In genomic region chr4:56530269-56531148, GRCh38 we compare ENCODE assay signal across 8 cellular contexts. TPM values are rescaled to one million over a fixed set of nuclear protein-coding genes. Genes with fewer than 3 reads are reported as not detected.
A peak's percentile ranks its signal among the peaks of the same experiment; 100 is the strongest.
DNase-seq lines count a peak whose midpoint lies in the region; ATAC-seq and TF ChIP-seq lines count a peak whose summit lies in the region.

No MANE protein-coding gene starts in this region.

- H3K36me3 Mint-ChIP-seq in activated naive CD8-positive, alpha-beta T cell: peaks cover 2% of the 10 kb centered on the region

- no peaks in the 10 kb centered on the region for H3K9me3 Mint-ChIP-seq in activated naive CD8-positive, alpha-beta T cell (ENCODE audit: low read depth)

- H3K4me3 ChIP-seq in heart left ventricle: peak overlapping the region; percentile 28 to 70 (median 59)
- peak overlapping the region; percentile 51 for H3K4me3 ChIP-seq in parathyroid adenoma (ENCODE audit: low read depth, low read length)
- peak overlapping the region; percentile 50 for H3K4me3 ChIP-seq in thymus (ENCODE audit: low read length)

- H3K79me2 ChIP-seq in parathyroid adenoma: no peaks in the 10 kb centered on the region

- H3K9me3 ChIP-seq in heart left ventricle (no peaks in the 10 kb centered on the region), parathyroid adenoma (ENCODE audit: control insufficient read depth, low read length) (no peaks in the 10 kb centered on the region), thymus (ENCODE audit: control insufficient read depth) (no peaks in the 10 kb centered on the region)

- H3K4me3 Mint-ChIP-seq in activated naive CD8-positive, alpha-beta T cell: peak overlapping the region; percentile 68

- WGBS in heart left ventricle, 4 donors: 4 to 7% (median 5%) methylated on average over 39 to 68 of the region's 68 CpGs
- 5% methylated on average over 68 of the region's 68 CpGs for WGBS in thymus

- H3K27ac ChIP-seq in heart left ventricle (peak overlapping the region in 1 of 12 donors; percentile 67), parathyroid adenoma (no peak overlapping the region), thymus (ENCODE audit: low read depth) (no peak overlapping the region)

- peak overlapping the region; percentile 78 for H2AFZ ChIP-seq in parathyroid adenoma

- H3K4me1 ChIP-seq in heart left ventricle: peaks cover 0 to 14% (median 8%) of the 10 kb centered on the region in 12 donors
- no peaks in the 10 kb centered on the region for H3K4me1 ChIP-seq in parathyroid adenoma
- peaks cover 2% of the 10 kb centered on the region for H3K4me1 ChIP-seq in thymus (ENCODE audit: control insufficient read depth, insufficient read depth, low read length)

- H3K27me3 ChIP-seq in heart left ventricle (peaks cover 0 to 15% (median 0%) of the 10 kb centered on the region in 9 donors), parathyroid adenoma (ENCODE audit: control insufficient read depth, insufficient read depth, low read length) (no peaks in the 10 kb centered on the region), thymus (ENCODE audit: control insufficient read depth, insufficient read depth) (no peaks in the 10 kb centered on the region)

- H3K36me3 ChIP-seq in heart left ventricle: no peaks in the 10 kb centered on the region
- no peaks in the 10 kb centered on the region for H3K36me3 ChIP-seq in parathyroid adenoma (ENCODE audit: control insufficient read depth, insufficient read depth, low read length)
- no peaks in the 10 kb centered on the region for H3K36me3 ChIP-seq in thymus (ENCODE audit: control insufficient read depth, insufficient read depth)

- H3K27ac Mint-ChIP-seq in activated naive CD8-positive, alpha-beta T cell: no peak overlapping the region

- no peak overlapping the region for H3K9ac ChIP-seq in parathyroid adenoma

- intact Hi-C loops in heart left ventricle (cut with DNase I): no loop called here

- peaks cover 3% of the 10 kb centered on the region for H3K4me1 Mint-ChIP-seq in activated naive CD8-positive, alpha-beta T cell (ENCODE audit: low read depth)

- TF ChIP-seq CTCF in heart left ventricle (IDR thresholded peaks at IDR 0.05) (no peak), parathyroid adenoma (IDR thresholded peaks at IDR 0.05) (no peak)

- ATAC-seq in heart left ventricle: peak; percentile 91 to 99 (median 98)

- no peak for TF ChIP-seq POLR2A in heart left ventricle (IDR thresholded peaks at IDR 0.05)

- H3K27me3 Mint-ChIP-seq in activated naive CD8-positive, alpha-beta T cell: peaks cover 7% of the 10 kb centered on the region

- peak; percentile 29 for DNase-seq in DMS79 treated with DMSO at 0.1 percent for 48 hours (lab: John Stamatoyannopoulos, UW)
- DNase-seq in GOT3 (lab: John Stamatoyannopoulos, UW): peak; percentile 33
- DNase-seq in LoVo (ENCODE audit: low spot score): peak; percentile 58
- peak; percentile 60 for DNase-seq in SKM-1 treated with dmso at 0.1 percent for 144 hours (lab: John Stamatoyannopoulos, UW; ENCODE audit: unreplicated experiment)
- DNase-seq in heart left ventricle: peak; percentile 82 to 92 (median 91)

- peak overlapping the region; percentile 83 for H3K4me2 ChIP-seq in parathyroid adenoma (ENCODE audit: low read length)

RNA-seq across cellular contexts. Expression of gene ARL9, which starts 24.9 kb away (rescaled TPM):
- under 1 TPM in 1 of 9 donors, not detected in 8; 0.21 TPM for total RNA-seq in heart left ventricle
- polyA plus RNA-seq in heart left ventricle (under 1 TPM in 1 of 2 donors, not detected in 1; 0.03 TPM), thymus (0.27 TPM)

Comparison
In these comparisons a context has a peak if more than half of its experiments do, and no peak if none do; other contexts are left out.
1. DNase-seq: peak in every context shown above with its lines; median percentile 91 in heart left ventricle; 60 in SKM-1 treated with dmso at 0.1 percent for 144 hours; 58 in LoVo; 33 in GOT3; 29 in DMS79 treated with DMSO at 0.1 percent for 48 hours.